1 cellular context compared by ENCODE assay signal in genomic region chr17:42311240-42312034, GRCh38.
TF ChIP-seq lines count a peak whose summit lies in the region.

No MANE protein-coding gene starts in this region.

TF ChIP-seq in K562, 482 proteins besides CTCF, POLR2A, EP300 and RAD21 (continued from another document and continues in another):
- no peak for TF ChIP-seq ZNF318 (IDR thresholded peaks at IDR 0.05; ENCODE audit: borderline replicate concordance in 1 of 2, low read depth in 1 of 2)
- peak; percentile 75 to 83 for TF ChIP-seq MNT (conservative IDR thresholded peaks at IDR 0.05)
- TF ChIP-seq KLF1 (tag; IDR thresholded peaks at IDR 0.05) = no peak
- no peak for TF ChIP-seq RERE (CRISPR knock-in tag; IDR thresholded peaks at IDR 0.05; ENCODE audit: borderline replicate concordance)
- no peak for TF ChIP-seq NFE2L1 (tag; IDR thresholded peaks at IDR 0.05; ENCODE audit: borderline replicate concordance, low read depth)
- peak; percentile 85 for TF ChIP-seq MGA (IDR thresholded peaks at IDR 0.05)
- TF ChIP-seq POLR2AphosphoS5 (IDR thresholded peaks at IDR 0.05; ENCODE audit: control insufficient read depth, insufficient read depth, low read depth, low read length) = peak; percentile 69
- no peak for TF ChIP-seq ZNF121 (CRISPR knock-in tag; conservative IDR thresholded peaks at IDR 0.05)
- TF ChIP-seq ZNF717 (CRISPR knock-in tag; IDR thresholded peaks at IDR 0.05) = no peak
- TF ChIP-seq SNIP1 (IDR thresholded peaks at IDR 0.05; ENCODE audit: low read depth) = no peak
- TF ChIP-seq DMBX1 (CRISPR knock-in tag; IDR thresholded peaks at IDR 0.05; ENCODE audit: borderline replicate concordance) = peak; percentile 66; the same call in 1 of the 2 replicates
- TF ChIP-seq PKNOX1 (IDR thresholded peaks at IDR 0.05) = peak; percentile 69
- no peak for TF ChIP-seq RBM22 (IDR thresholded peaks at IDR 0.05; ENCODE audit: low read depth, low read length, poor library complexity, severe bottlenecking)
- TF ChIP-seq ETS1 (conservative IDR thresholded peaks at IDR 0.05; ENCODE audit: control insufficient read depth, low read depth, low read length) = no peak
- peak; percentile 68 for TF ChIP-seq MEIS2 (IDR thresholded peaks at IDR 0.05; ENCODE audit: partially characterized antibody)
